In the genomic region with DNA sequence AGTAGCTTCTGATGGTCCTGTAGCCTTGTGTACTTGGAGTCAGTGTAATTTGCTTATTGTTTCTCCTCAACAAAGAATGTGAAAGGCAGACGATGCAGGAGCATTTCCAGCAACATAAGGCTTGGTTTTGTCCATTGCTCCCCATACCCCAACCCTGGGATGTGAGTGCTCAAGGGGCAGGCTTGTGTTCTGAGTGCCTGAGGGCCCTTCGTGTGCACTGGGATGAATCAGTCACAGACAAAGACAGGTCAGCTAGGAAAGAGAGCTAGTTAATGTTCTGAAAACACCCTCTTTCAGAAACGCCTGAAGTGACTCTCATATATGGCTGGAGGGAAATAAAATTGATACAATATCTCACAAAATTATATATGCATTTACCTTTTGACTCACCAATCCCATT, we compare ENCODE assay signal across 23 cellular contexts.
"Had no signal": no experiment of that assay in that cellular context is flagged by ENCODE, and none has a peak within 500 bp of the region (broad histone marks: within the 10 kb centered on the region; RNA-seq: fewer than 3 reads in every experiment).

No MANE protein-coding gene starts in this region.

- H3K36me3 ChIP-seq: adrenal gland had no signal

- DNase-seq: activated CD4-positive, alpha-beta T cell treated with anti-CD3 and anti-CD28 coated beads, Interleukin-2, amount 50 U/mL, for 1 hour; activated CD4-positive, CD25-positive, alpha-beta regulatory T cell; activated CD8-positive, alpha-beta memory T cell treated with anti-CD3 and anti-CD28 coated beads, Interleukin-2, amount 50 U/mL, for 48 hours; activated CD8-positive, alpha-beta T cell treated with anti-CD3 and anti-CD28 coated beads, Interleukin-2, amount 10 ng/mL, durations not matched to agents 7 days and 5 days; activated naive CD4-positive, alpha-beta T cell treated with anti-CD3 and anti-CD28 coated beads, Interleukin-2, amount 50 U/mL, for 16 hours; activated naive CD8-positive, alpha-beta T cell treated with anti-CD3 and anti-CD28 coated beads, Interleukin-2, amount 10 ng/mL, durations not matched to agents 7 days and 5 days; activated T-cell treated with anti-CD3 and anti-CD28 coated beads, Interleukin-2, amount 50 U/mL, for 1 hour; adrenal gland; anterior cingulate cortex; caudate nucleus; Karpas-422; NCI-H1092; NCI-H1417; NCI-H2029; NCI-H2107; NCI-H510A treated with DMSO at 0.1 percent for 48 hours; NCI-H69; SHP77 treated with DMSO at 0.1 percent for 48 hours; T-cell; T-helper 2 cell; T1000 had no signal

- H3K9me3 ChIP-seq: adrenal gland had no signal

- H3K4me3 ChIP-seq: adrenal gland, SK-N-MC had no signal

- H3K27me3 ChIP-seq: adrenal gland had no signal

- H3K36me3 Mint-ChIP-seq: activated naive CD8-positive, alpha-beta T cell treated with anti-CD3 and anti-CD28 coated beads, Interleukin-2, amount 10 ng/mL, durations not matched to agents 7 days and 5 days; T-cell had no signal

- H3K27ac ChIP-seq: adrenal gland, SK-N-MC, VCaP had no signal

- H3K9me3 Mint-ChIP-seq: activated naive CD8-positive, alpha-beta T cell treated with anti-CD3 and anti-CD28 coated beads, Interleukin-2, amount 10 ng/mL, durations not matched to agents 7 days and 5 days; T-cell had no signal

- H3K27me3 Mint-ChIP-seq: activated naive CD8-positive, alpha-beta T cell treated with anti-CD3 and anti-CD28 coated beads, Interleukin-2, amount 10 ng/mL, durations not matched to agents 7 days and 5 days had no signal

- H3K4me3 Mint-ChIP-seq: activated CD8-positive, alpha-beta T cell treated with anti-CD3 and anti-CD28 coated beads, Interleukin-2, amount 10 ng/mL, durations not matched to agents 7 days and 5 days; activated naive CD8-positive, alpha-beta T cell treated with anti-CD3 and anti-CD28 coated beads, Interleukin-2, amount 10 ng/mL, durations not matched to agents 7 days and 5 days; T-cell had no signal

- H3K27ac Mint-ChIP-seq: activated CD8-positive, alpha-beta T cell treated with anti-CD3 and anti-CD28 coated beads, Interleukin-2, amount 10 ng/mL, durations not matched to agents 7 days and 5 days; activated naive CD8-positive, alpha-beta T cell treated with anti-CD3 and anti-CD28 coated beads, Interleukin-2, amount 10 ng/mL, durations not matched to agents 7 days and 5 days; T-cell had no signal
